Comparison of ENCODE assay signal across 27 cellular contexts in the genomic region with DNA sequence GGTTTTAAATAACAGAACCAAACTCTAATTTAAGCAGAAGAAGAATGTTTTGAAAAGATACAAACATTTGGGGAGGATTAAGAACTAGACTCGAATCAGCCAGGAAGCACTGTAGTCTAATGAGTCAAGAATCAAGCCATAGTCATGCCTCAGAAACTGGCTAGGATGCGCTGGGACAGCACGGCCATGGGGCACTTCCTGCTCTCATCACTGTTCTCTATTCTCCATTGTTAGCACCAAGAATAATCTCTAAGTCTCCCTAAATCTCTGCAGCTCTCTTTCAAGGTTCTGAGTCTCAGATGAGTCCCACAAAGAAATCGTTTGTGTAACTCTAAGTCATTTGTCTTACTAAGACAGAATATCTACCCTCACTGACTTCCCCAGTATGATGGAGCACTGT.
DNase-seq lines count a peak whose midpoint lies in the region; ATAC-seq and TF ChIP-seq lines count a peak whose summit lies in the region.
"Had no signal": no experiment of that assay in that cellular context is flagged by ENCODE, and none has a peak within 500 bp of the region (broad histone marks: within the 10 kb centered on the region; RNA-seq: fewer than 3 reads in every experiment).

No MANE protein-coding gene starts in this region.

- no peak overlapping the region for H2BK15ac ChIP-seq in neuronal stem cell (ENCODE audit: low read length)

- no peak overlapping the region for H3K4me3 Mint-ChIP-seq in CD8-positive, alpha-beta memory T cell
- H3K4me3 Mint-ChIP-seq: immature natural killer cell, neural crest cell, type B pancreatic cell had no signal

- H3K27ac ChIP-seq in foreskin keratinocyte (no peak overlapping the region), neuronal stem cell (replicated peaks; ENCODE audit: low read length) (no peak overlapping the region)
- no peak overlapping the region for H3K27ac ChIP-seq in CD8-positive, alpha-beta memory T cell (ENCODE audit: low read depth, low read length)
- H3K27ac ChIP-seq: A549, ascending aorta, BLaER1, HL-60, skin epidermis had no signal

- H2BK12ac ChIP-seq in neuronal stem cell (ENCODE audit: low read length), result no peak overlapping the region

- no peak for TF ChIP-seq CTCF in foreskin keratinocyte (conservative IDR thresholded peaks at IDR 0.05)

- ATAC-seq in foreskin keratinocyte (peak; percentile 57), left cardiac atrium (no peak), HG03521 (IDR thresholded peaks at IDR 0.05; ENCODE audit: unreplicated experiment) (no peak), HG03457 (IDR thresholded peaks at IDR 0.05; ENCODE audit: unreplicated experiment) (no peak)
- ATAC-seq: A549; activated naive CD4-positive, alpha-beta T cell treated with anti-CD3 and anti-CD28 coated beads, Interleukin-2, amount 50 U/mL, for 72 hours; Right ventricle myocardium inferior had no signal

- H3K9me3 Mint-ChIP-seq in CD8-positive, alpha-beta memory T cell, result peaks cover 0 to 4% (median 0%) of the 10 kb centered on the region in 5 donors

- CTCF ChIA-PET in CD8-positive, alpha-beta memory T cell (lab: Charles Lee), result no interaction called here

- no peak overlapping the region for H4K91ac ChIP-seq in neuronal stem cell (ENCODE audit: low read depth, low read length, poor library complexity)

- H3K27me3 Mint-ChIP-seq in CD8-positive, alpha-beta memory T cell, result peaks cover 2 to 3% of the 10 kb centered on the region in 2 donors
- H3K27me3 Mint-ChIP-seq: type B pancreatic cell had no signal

- WGBS in neuronal stem cell (ENCODE audit: extremely low coverage in 2 of 2, insufficient read length in 2 of 2, insufficient replicate concordance in 1 of 2), 2 donors, result no CpG with 5 or more reads among the region's 4 CpGs

- no peak overlapping the region for H3K23ac ChIP-seq in neuronal stem cell (ENCODE audit: low read depth, low read length, poor library complexity)

- intact Hi-C loops in left cardiac atrium (cut with DNase I), result no loop called here

- H3K9me3 ChIP-seq in neuronal stem cell (replicated peaks in 1 of 2; ENCODE audit: control insufficient read depth in 2 of 2, insufficient read depth in 1 of 2, low read depth in 1 of 2, low read length in 2 of 2), result no peaks in the 10 kb centered on the region
- no peaks in the 10 kb centered on the region for H3K9me3 ChIP-seq in CD8-positive, alpha-beta memory T cell (ENCODE audit: low read length)
- H3K9me3 ChIP-seq: A549, ascending aorta had no signal

- H3K4me3 ChIP-seq in neuronal stem cell (ENCODE audit: low read length in 2 of 2), result no peak overlapping the region
- no peak overlapping the region for H3K4me3 ChIP-seq in CD8-positive, alpha-beta memory T cell (ENCODE audit: low read length)
- H3K4me3 ChIP-seq: A549, ascending aorta, BLaER1, skin epidermis had no signal

- no peaks in the 10 kb centered on the region for H3K79me1 ChIP-seq in neuronal stem cell (ENCODE audit: low read depth, low read length)

- H3K18ac ChIP-seq in neuronal stem cell (ENCODE audit: low read length), result no peak overlapping the region

- H3K4me1 ChIP-seq in foreskin keratinocyte (no peaks in the 10 kb centered on the region), neuronal stem cell (ENCODE audit: control insufficient read depth in 2 of 2, insufficient read depth in 1 of 2, low read depth in 1 of 2, low read length in 2 of 2) (peaks cover 0 to 2% of the 10 kb centered on the region in 2 donors)
- no peaks in the 10 kb centered on the region for H3K4me1 ChIP-seq in CD8-positive, alpha-beta memory T cell (ENCODE audit: insufficient read depth, low read length)
- H3K4me1 ChIP-seq: ascending aorta, BLaER1 had no signal

- no peak overlapping the region for H3K14ac ChIP-seq in neuronal stem cell (ENCODE audit: low read length)

- H3K36me3 Mint-ChIP-seq in CD8-positive, alpha-beta memory T cell, result peaks cover 0 to 6% (median 0%) of the 10 kb centered on the region in 3 donors
- H3K36me3 Mint-ChIP-seq: immature natural killer cell, type B pancreatic cell had no signal

- no peak overlapping the region for H4K8ac ChIP-seq in neuronal stem cell (ENCODE audit: low read depth, low read length)

- H3K27me3 ChIP-seq in foreskin keratinocyte, result no peaks in the 10 kb centered on the region
- H3K27me3 ChIP-seq in neuronal stem cell (ENCODE audit: control insufficient read depth in 3 of 3, insufficient read depth in 3 of 3, low read depth in 1 of 3, low read length in 3 of 3), result no peaks in the 10 kb centered on the region
- H3K27me3 ChIP-seq in CD8-positive, alpha-beta memory T cell (ENCODE audit: insufficient read depth, low read length, poor library complexity, severe bottlenecking), result no peaks in the 10 kb centered on the region
- H3K27me3 ChIP-seq: ascending aorta, BLaER1 had no signal

- H2BK120ac ChIP-seq in neuronal stem cell (ENCODE audit: low read depth, low read length), result no peak overlapping the region

- H2AK5ac ChIP-seq in neuronal stem cell (ENCODE audit: low read depth, low read length), result no peak overlapping the region

- H3K4me1 Mint-ChIP-seq in CD8-positive, alpha-beta memory T cell, result no peaks in the 10 kb centered on the region
- H3K4me1 Mint-ChIP-seq: immature natural killer cell had no signal

- no peak overlapping the region for H2BK5ac ChIP-seq in neuronal stem cell (ENCODE audit: low read length)

- H3K9ac ChIP-seq in neuronal stem cell (ENCODE audit: low read depth, low read length, poor library complexity), result no peak overlapping the region
- H3K9ac ChIP-seq: BLaER1 had no signal

- DNase-seq in AG20443 (ENCODE audit: low spot score) (peak; percentile 13), RPMI7951 (ENCODE audit: low read depth) (peak; percentile 17), foreskin keratinocyte (peak in 1 of 2 donors; percentile 15), neuronal stem cell (ENCODE audit: low spot score) (no peak), left cardiac atrium (no peak)
- no peak for DNase-seq in CD8-positive, alpha-beta memory T cell
- DNase-seq: activated CD4-positive, alpha-beta T cell treated with anti-CD3 and anti-CD28 coated beads, Interleukin-2, amount 50 U/mL, for 48 hours; activated CD4-positive, CD25-positive, alpha-beta regulatory T cell; activated CD8-positive, alpha-beta memory T cell treated with anti-CD3 and anti-CD28 coated beads, Interleukin-2, amount 50 U/mL, for 4 hours; dermis blood vessel endothelial cell; HCEC 1CT; immature natural killer cell; NCI-H1092; NCI-H187 treated with DMSO at 0.1 percent for 48 hours; NCI-H748 treated with DMSO at 0.1 percent for 48 hours; stimulated activated CD4-positive, alpha-beta T cell treated with anti-CD3 and anti-CD28 coated beads, Interleukin-1b, Interleukin-23, amount 100 ng/mL, for 48 hours had no signal

- peak overlapping the region; percentile 74 for H2AFZ ChIP-seq in neuronal stem cell (ENCODE audit: low read length)

- no peaks in the 10 kb centered on the region for H3K36me3 ChIP-seq in neuronal stem cell (replicated peaks in 1 of 2; ENCODE audit: control insufficient read depth in 2 of 2, insufficient read depth in 2 of 2, low read length in 2 of 2)
- H3K36me3 ChIP-seq in CD8-positive, alpha-beta memory T cell (ENCODE audit: insufficient read depth, low read length), result no peaks in the 10 kb centered on the region
- H3K36me3 ChIP-seq: ascending aorta, BLaER1 had no signal

- H3K4ac ChIP-seq in neuronal stem cell (ENCODE audit: low read length), result no peak overlapping the region

- POLR2A ChIA-PET in CD8-positive, alpha-beta memory T cell (lab: Charles Lee), result no interaction called here

- no peak overlapping the region for H3K4me2 ChIP-seq in neuronal stem cell (ENCODE audit: insufficient read depth, low read length, poor library complexity, severe bottlenecking)
- H3K4me2 ChIP-seq: A549, BLaER1 had no signal

- H3K27ac Mint-ChIP-seq in CD8-positive, alpha-beta memory T cell, result no peak overlapping the region
- H3K27ac Mint-ChIP-seq: activated naive CD4-positive, alpha-beta T cell treated with anti-CD3 and anti-CD28 coated beads, Interleukin-2, amount 50 U/mL, for 72 hours; immature natural killer cell; type B pancreatic cell had no signal

Comparison
In these comparisons a context has a peak if more than half of its experiments do, and no peak if none do; other contexts are left out.
1. DNase-seq: peak in AG20443 (single experiment) and RPMI7951 (single experiment); none in neuronal stem cell (single experiment), left cardiac atrium (single experiment) and CD8-positive, alpha-beta memory T cell (0 of 5).